Comparison of ENCODE assay signal across 19 cellular contexts in genomic region chr12:22935501-22935900, GRCh38.
DNase-seq lines count a peak whose midpoint lies in the region; ATAC-seq and TF ChIP-seq lines count a peak whose summit lies in the region.
"Had no signal": no experiment of that assay in that cellular context is flagged by ENCODE, and none has a peak within 500 bp of the region (broad histone marks: within the 10 kb centered on the region; RNA-seq: fewer than 3 reads in every experiment).

No MANE protein-coding gene starts in this region.

- TF ChIP-seq CTCF in mammary epithelial cell (conservative IDR thresholded peaks at IDR 0.05 in 1 of 2, IDR thresholded peaks at IDR 0.05 in 1 of 2; ENCODE audit: extremely low read depth in 1 of 2, insufficient read depth in 1 of 2, low read depth in 1 of 2, low read length in 2 of 2) (no peak), lower lobe of right lung (IDR thresholded peaks at IDR 0.05) (no peak), foreskin keratinocyte (conservative IDR thresholded peaks at IDR 0.05) (no peak)

- H3K18ac ChIP-seq in neuronal stem cell (ENCODE audit: low read length), result no peak overlapping the region

- no peak overlapping the region for H2AK5ac ChIP-seq in neuronal stem cell (ENCODE audit: low read depth, low read length)

- H3K27ac ChIP-seq in mammary epithelial cell (ENCODE audit: insufficient read depth, low read depth, low read length) (no peak overlapping the region), neuronal stem cell (replicated peaks; ENCODE audit: low read length) (no peak overlapping the region), lower lobe of right lung (no peak overlapping the region), foreskin keratinocyte (no peak overlapping the region)
- H3K27ac ChIP-seq: BLaER1, left lung, RWPE1 had no signal

- H4K91ac ChIP-seq in neuronal stem cell (ENCODE audit: low read depth, low read length, poor library complexity), result no peak overlapping the region

- H2AFZ ChIP-seq in mammary epithelial cell (ENCODE audit: low read depth, low read length) (peak overlapping the region; percentile 79), neuronal stem cell (ENCODE audit: low read length) (peak overlapping the region; percentile 18)

- CTCF ChIA-PET in mammary epithelial cell (lab: Charles Lee; ENCODE audit: low non-redundant PET), result no interaction called here

- no peaks in the 10 kb centered on the region for H3K9me3 ChIP-seq in mammary epithelial cell (replicated peaks; ENCODE audit: insufficient read depth, low read length)
- peaks cover 0 to 2% of the 10 kb centered on the region in 2 donors for H3K9me3 ChIP-seq in neuronal stem cell (replicated peaks in 1 of 2; ENCODE audit: control insufficient read depth in 2 of 2, insufficient read depth in 1 of 2, low read depth in 1 of 2, low read length in 2 of 2)
- H3K9me3 ChIP-seq in lower lobe of right lung, result no peaks in the 10 kb centered on the region
- H3K9me3 ChIP-seq: BLaER1 had no signal

- H3K4ac ChIP-seq in neuronal stem cell (ENCODE audit: low read length), result no peak overlapping the region

- DNase-seq in EH (ENCODE audit: low read depth) (peak; percentile 42), NCI-H69 (lab: John Stamatoyannopoulos, UW) (peak; percentile 56), mammary epithelial cell (peak; percentile 48), neuronal stem cell (ENCODE audit: low spot score) (no peak), lower lobe of right lung (no peak), foreskin keratinocyte (no peak), HT-29 (ENCODE audit: low spot score) (no peak)
- DNase-seq: activated CD8-positive, alpha-beta memory T cell treated with anti-CD3 and anti-CD28 coated beads, Interleukin-2, amount 50 U/mL, for 4 hours; activated naive CD4-positive, alpha-beta T cell treated with Interleukin-2 at 50 U/mL for 16 hours; effector memory CD4-positive, alpha-beta T cell; foreskin melanocyte; left lung; natural killer cell; NCI-H2081 treated with DMSO at 0.1 percent for 48 hours; NCI-H774; T-helper 1 cell had no signal

- intact Hi-C loops in mammary epithelial cell (cut with micrococcal nuclease), result no loop called here
- intact Hi-C loops in lower lobe of right lung (cut with DNase I), result no loop called here

- WGBS in mammary epithelial cell (ENCODE audit: low coverage, missing lambda C conversion rate), result 47% methylated on average over 7 of the region's 7 CpGs
- WGBS in neuronal stem cell (ENCODE audit: extremely low coverage in 2 of 2, insufficient read length in 2 of 2, insufficient replicate concordance in 1 of 2), 2 donors, result no CpG with 5 or more reads among the region's 7 CpGs

- in situ Hi-C loops in mammary epithelial cell (cut with MboI; ENCODE audit: low sequenced_read_pairs in 2 of 2), result no loop called here

- peaks cover 6% of the 10 kb centered on the region for H3K4me1 ChIP-seq in mammary epithelial cell (ENCODE audit: insufficient read depth, low read length)
- no peaks in the 10 kb centered on the region for H3K4me1 ChIP-seq in neuronal stem cell (ENCODE audit: control insufficient read depth in 2 of 2, insufficient read depth in 1 of 2, low read depth in 1 of 2, low read length in 2 of 2)
- no peaks in the 10 kb centered on the region for H3K4me1 ChIP-seq in lower lobe of right lung
- no peaks in the 10 kb centered on the region for H3K4me1 ChIP-seq in foreskin keratinocyte
- H3K4me1 ChIP-seq: BLaER1, left lung had no signal

- ATAC-seq in lower lobe of right lung, result no peak
- no peak for ATAC-seq in foreskin keratinocyte
- ATAC-seq in HG02798 (IDR thresholded peaks at IDR 0.05; ENCODE audit: poor library complexity, unreplicated experiment), result no peak
- ATAC-seq: left lung, natural killer cell had no signal

- H3K14ac ChIP-seq in neuronal stem cell (ENCODE audit: low read length), result no peak overlapping the region

- H3K4me3 ChIP-seq in mammary epithelial cell (replicated peaks in 1 of 3; ENCODE audit: insufficient read depth in 1 of 3, low read depth in 2 of 3, low read length in 3 of 3), result no peak overlapping the region
- no peak overlapping the region for H3K4me3 ChIP-seq in neuronal stem cell (ENCODE audit: low read length in 2 of 2)
- no peak overlapping the region for H3K4me3 ChIP-seq in lower lobe of right lung
- H3K4me3 ChIP-seq: BLaER1, left lung had no signal

- H2BK12ac ChIP-seq in neuronal stem cell (ENCODE audit: low read length), result no peak overlapping the region

- dilution Hi-C loops in mammary epithelial cell (cut with HindIII; ENCODE audit: low sequenced_read_pairs), result no loop called here

- H2BK15ac ChIP-seq in neuronal stem cell (ENCODE audit: low read length), result no peak overlapping the region

- H3K27me3 ChIP-seq in mammary epithelial cell (ENCODE audit: insufficient read depth, low read length) (no peaks in the 10 kb centered on the region), neuronal stem cell (ENCODE audit: control insufficient read depth in 3 of 3, insufficient read depth in 3 of 3, low read depth in 1 of 3, low read length in 3 of 3) (no peaks in the 10 kb centered on the region), lower lobe of right lung (ENCODE audit: low read depth) (no peaks in the 10 kb centered on the region), foreskin keratinocyte (no peaks in the 10 kb centered on the region)
- H3K27me3 ChIP-seq: BLaER1, left lung had no signal

- H3K79me1 ChIP-seq in neuronal stem cell (ENCODE audit: low read depth, low read length), result no peaks in the 10 kb centered on the region

- H3K36me3 ChIP-seq in mammary epithelial cell (ENCODE audit: insufficient read depth, low read length) (no peaks in the 10 kb centered on the region), neuronal stem cell (replicated peaks in 1 of 2; ENCODE audit: control insufficient read depth in 2 of 2, insufficient read depth in 2 of 2, low read length in 2 of 2) (no peaks in the 10 kb centered on the region), lower lobe of right lung (no peaks in the 10 kb centered on the region)
- H3K36me3 ChIP-seq: BLaER1, left lung had no signal

- no peak overlapping the region for H4K8ac ChIP-seq in neuronal stem cell (ENCODE audit: low read depth, low read length)

- H2BK5ac ChIP-seq in neuronal stem cell (ENCODE audit: low read length), result no peak overlapping the region

- peak overlapping the region; percentile 58 for H3K4me2 ChIP-seq in mammary epithelial cell (ENCODE audit: insufficient read depth, low read depth, low read length)
- no peak overlapping the region for H3K4me2 ChIP-seq in neuronal stem cell (ENCODE audit: insufficient read depth, low read length, poor library complexity, severe bottlenecking)
- H3K4me2 ChIP-seq: BLaER1 had no signal

- H3K9ac ChIP-seq in mammary epithelial cell (ENCODE audit: insufficient read depth, low read length), result no peak overlapping the region
- no peak overlapping the region for H3K9ac ChIP-seq in neuronal stem cell (ENCODE audit: low read depth, low read length, poor library complexity)
- H3K9ac ChIP-seq: BLaER1 had no signal

- no peak overlapping the region for H3K23ac ChIP-seq in neuronal stem cell (ENCODE audit: low read depth, low read length, poor library complexity)

- no peaks in the 10 kb centered on the region for H4K20me1 ChIP-seq in mammary epithelial cell (ENCODE audit: insufficient read depth, low read length)
- H4K20me1 ChIP-seq: BLaER1 had no signal

- no peaks in the 10 kb centered on the region for H3K79me2 ChIP-seq in mammary epithelial cell (ENCODE audit: insufficient read depth, low read length)

- no peak overlapping the region for H2BK120ac ChIP-seq in neuronal stem cell (ENCODE audit: low read depth, low read length)

- no TSS peak for BruUV-seq in mammary epithelial cell (replicated peaks; lab: Mats Ljungman, UMichigan)

Comparison
In these comparisons a context has a peak if more than half of its experiments do, and no peak if none do; other contexts are left out.
1. DNase-seq: peak in EH (single experiment), NCI-H69 (single experiment) and mammary epithelial cell (single experiment); none in neuronal stem cell (single experiment), lower lobe of right lung (single experiment), foreskin keratinocyte (0 of 2) and HT-29 (single experiment).